Comparison of ENCODE assay signal across 21 cellular contexts in genomic region chr13:103952183-103952582, GRCh38.
"Had no signal": no experiment of that assay in that cellular context is flagged by ENCODE, and none has a peak within 500 bp of the region (broad histone marks: within the 10 kb centered on the region; RNA-seq: fewer than 3 reads in every experiment).

No MANE protein-coding gene starts in this region.

- DNase-seq: effector CD8-positive, alpha-beta T cell; endodermal cell; erythroblast; esophagus squamous epithelium; gastrocnemius medialis; head of caudate nucleus; left ventricle myocardium superior; lower lobe of right lung; natural killer cell; occipital lobe; ovary; right lobe of liver; small intestine; stimulated activated CD4-positive, alpha-beta T cell treated with anti-CD3 and anti-CD28 coated beads, Interleukin-15, amount 100 ng/mL, for 24 hours; stimulated activated CD4-positive, alpha-beta T cell treated with anti-CD3 and anti-CD28 coated beads, Interleukin-2, amount 100 ng/mL, for 48 hours; stimulated activated naive B cell treated with anti-CD40 and anti-IgM and Interleukin-4, amounts not matched to agents 10 μg/mL and 1 μg/mL and 100 μg/mL, for 72 hours; upper lobe of left lung had no signal

- H3K4me3 ChIP-seq: esophagus squamous epithelium, gastrocnemius medialis, lower lobe of right lung, ovary, right lobe of liver, thoracic aorta, tibial nerve, upper lobe of left lung had no signal

- H3K9me3 ChIP-seq: esophagus squamous epithelium, gastrocnemius medialis, lower lobe of right lung, ovary, right lobe of liver, thoracic aorta, tibial nerve, upper lobe of left lung had no signal

- H3K27ac ChIP-seq: esophagus squamous epithelium, gastrocnemius medialis, lower lobe of right lung, ovary, right lobe of liver, thoracic aorta, tibial nerve, upper lobe of left lung had no signal

- H3K27me3 ChIP-seq: esophagus squamous epithelium, gastrocnemius medialis, ovary, right lobe of liver, tibial nerve, upper lobe of left lung had no signal

- ATAC-seq: gastrocnemius medialis; left ventricle myocardium superior; lower lobe of right lung; natural killer cell; right lobe of liver; stimulated activated naive B cell treated with anti-CD40 and anti-IgM and Interleukin-4, amounts not matched to agents 10 μg/mL and 1 μg/mL and 100 μg/mL, for 72 hours had no signal

- H3K36me3 ChIP-seq: esophagus squamous epithelium, gastrocnemius medialis, lower lobe of right lung, ovary, right lobe of liver, thoracic aorta, tibial nerve, upper lobe of left lung had no signal

- H3K4me1 ChIP-seq: esophagus squamous epithelium, gastrocnemius medialis, lower lobe of right lung, right lobe of liver, tibial nerve, upper lobe of left lung had no signal

- FAIRE-seq: keratinocyte, small intestine, urothelium cell line had no signal
